10 cellular contexts compared by ENCODE assay signal in the genomic region with DNA sequence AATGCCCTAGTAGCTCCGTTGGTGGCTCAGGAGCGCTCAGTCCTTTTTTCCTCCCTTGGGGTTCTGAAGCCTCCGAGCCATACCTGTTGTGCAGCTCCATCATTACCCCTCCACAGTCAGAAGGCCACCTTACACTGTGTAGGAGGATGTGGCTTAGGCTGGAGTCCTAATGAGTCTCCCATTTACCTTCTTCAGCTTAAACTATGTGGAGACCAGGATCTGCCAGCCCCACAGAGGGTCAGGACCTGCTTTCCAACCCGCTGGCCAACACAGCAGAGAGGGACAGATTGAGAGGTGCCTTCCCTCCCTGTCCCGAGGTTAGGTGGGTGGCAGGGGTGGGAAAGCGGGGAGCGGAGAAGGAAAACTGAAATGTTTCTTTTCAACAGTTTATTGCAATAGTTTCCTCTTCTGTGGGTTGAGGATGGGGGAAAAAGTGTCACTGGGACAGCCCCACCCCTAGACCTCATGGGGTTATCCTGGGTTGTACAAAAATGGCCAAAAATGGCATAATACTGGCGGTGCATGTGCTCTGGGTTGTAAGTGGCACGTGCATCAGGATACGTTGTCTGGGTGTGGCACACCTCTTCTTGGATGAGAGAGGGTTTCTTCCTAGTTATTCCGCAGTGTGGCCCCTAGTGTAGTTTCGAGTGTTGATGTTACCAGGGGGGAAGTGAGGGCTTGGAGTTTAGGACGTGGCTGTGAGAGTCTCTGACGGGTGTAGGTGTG. TPM values are rescaled to one million over a fixed set of nuclear protein-coding genes. Genes with fewer than 3 reads are reported as not detected.
A peak's percentile ranks its signal among the peaks of the same experiment; 100 is the strongest.
DNase-seq lines count a peak whose midpoint lies in the region; ATAC-seq, FAIRE-seq and TF ChIP-seq lines count a peak whose summit lies in the region.
"Had no signal": no experiment of that assay in that cellular context is flagged by ENCODE, and none has a peak within 500 bp of the region (broad histone marks: within the 10 kb centered on the region; RNA-seq: fewer than 3 reads in every experiment).

No MANE protein-coding gene starts in this region.

- H3K27ac Mint-ChIP-seq in astrocyte (ENCODE audit: unreplicated experiment): peak overlapping the region; percentile 26

- H3K36me3 ChIP-seq in right lobe of liver (peaks cover 0 to 6% (median 0%) of the 10 kb centered on the region in 4 donors), HepG2 (replicated peaks in 1 of 2; ENCODE audit: control insufficient read depth in 1 of 2, insufficient read depth in 2 of 2, low read length in 2 of 2) (peaks cover 11 to 26% of the 10 kb centered on the region in 2 experiments; a peak in 4 of 5 replicates), astrocyte (ENCODE audit: insufficient read depth, low read length) (peaks cover 11% of the 10 kb centered on the region), muscle layer of duodenum (ENCODE audit: control insufficient read depth in 1 of 2, insufficient read depth in 2 of 2, low read length in 2 of 2) (peaks cover 8 to 17% of the 10 kb centered on the region in 2 donors)
- H3K36me3 ChIP-seq: adrenal gland, BE2C had no signal

- H3K4me3 ChIP-seq in right lobe of liver (no peak overlapping the region), HepG2 (replicated peaks in 1 of 3; ENCODE audit: insufficient read depth in 1 of 3, low read depth in 2 of 3, low read length in 3 of 3) (no peak overlapping the region), astrocyte (ENCODE audit: insufficient read depth, low read depth, low read length) (no peak overlapping the region), muscle layer of duodenum (ENCODE audit: low read depth in 1 of 2, low read length in 2 of 2) (no peak overlapping the region)
- H3K4me3 ChIP-seq: adrenal gland had no signal

- TF ChIP-seq CTCF in right lobe of liver (IDR thresholded peaks at IDR 0.05) (no peak), HepG2 (CRISPR knock-in tag; IDR thresholded peaks at IDR 0.05) (no peak), astrocyte (IDR thresholded peaks at IDR 0.05; ENCODE audit: insufficient read depth, low read depth, low read length) (no peak)

- peak overlapping the region in 2 of 3 donors; percentile 16 to 18 for H3K27ac ChIP-seq in right lobe of liver
- H3K27ac ChIP-seq in HepG2 (ENCODE audit: extremely low read length, insufficient read depth, low read length): no peak overlapping the region
- H3K27ac ChIP-seq in astrocyte (ENCODE audit: low read depth, low read length): no peak overlapping the region
- peak overlapping the region; percentile 20 for H3K27ac ChIP-seq in muscle layer of duodenum (ENCODE audit: low read length)

- no peak overlapping the region for H2AFZ ChIP-seq in HepG2 (ENCODE audit: low read length)
- no peak overlapping the region for H2AFZ ChIP-seq in astrocyte (ENCODE audit: low read depth, low read length)

- no peaks in the 10 kb centered on the region for H3K27me3 Mint-ChIP-seq in astrocyte (ENCODE audit: low read depth, unreplicated experiment)

- H3K9me3 Mint-ChIP-seq in astrocyte (ENCODE audit: unreplicated experiment): peaks cover 2% of the 10 kb centered on the region

- CTCF ChIA-PET in HepG2 (lab: Yijun Ruan, JAX; ENCODE audit: low intra/inter-chr PET ratio, low total read pairs): no interaction called here

- DNase-seq in right lobe of liver (no peak), HepG2 (ENCODE audit: low spot score) (no peak), astrocyte (ENCODE audit: low read depth) (no peak), C1 segment of cervical spinal cord (lab: John Stamatoyannopoulos, UW) (no peak), SK-N-DZ (ENCODE audit: low spot score) (no peak), germinal center (ENCODE audit: low spot score) (no peak), G401 (ENCODE audit: low spot score) (no peak)
- DNase-seq: BE2C had no signal

- H3K79me2 ChIP-seq in HepG2 (ENCODE audit: insufficient read depth, low read length) (peaks cover 90% of the 10 kb centered on the region), astrocyte (ENCODE audit: insufficient read depth, low read length) (peaks cover 100% of the 10 kb centered on the region)

- H3K9me3 ChIP-seq in right lobe of liver: no peaks in the 10 kb centered on the region
- H3K9me3 ChIP-seq in HepG2 (ENCODE audit: low read length): no peaks in the 10 kb centered on the region
- no peaks in the 10 kb centered on the region for H3K9me3 ChIP-seq in astrocyte (ENCODE audit: insufficient read depth, low read depth, low read length)
- no peaks in the 10 kb centered on the region for H3K9me3 ChIP-seq in muscle layer of duodenum (ENCODE audit: control insufficient read depth in 1 of 2, low read length in 2 of 2)
- H3K9me3 ChIP-seq: adrenal gland, BE2C had no signal

- peaks cover 54% of the 10 kb centered on the region for H3K4me1 Mint-ChIP-seq in astrocyte (ENCODE audit: low read depth, unreplicated experiment)

- no peak for TF ChIP-seq EP300 in HepG2 (IDR thresholded peaks at IDR 0.05; ENCODE audit: low read depth in 2 of 2, low read length in 2 of 2)
- no peak for TF ChIP-seq EP300 in HepG2 (CRISPR knock-in tag; IDR thresholded peaks at IDR 0.05; ENCODE audit: borderline replicate concordance)

- intact Hi-C loops in right lobe of liver (cut with DNase I) (no loop called here), HepG2 (cut with micrococcal nuclease; ENCODE audit: unreplicated experiment) (no loop called here)

- no peaks in the 10 kb centered on the region; the same call in 1 of the 2 replicates for H4K20me1 ChIP-seq in HepG2 (ENCODE audit: insufficient read depth, low read length)
- H4K20me1 ChIP-seq in astrocyte (ENCODE audit: insufficient read depth, low read length): peaks cover 85% of the 10 kb centered on the region

- POLR2A ChIA-PET in HepG2 (lab: Yijun Ruan, JAX): no interaction called here

- ATAC-seq in right lobe of liver (peak; percentile 12 to 37 (median 32)), HepG2 (no peak)

- H3K9ac ChIP-seq in HepG2 (ENCODE audit: insufficient read depth, low read depth, low read length): no peak overlapping the region
- H3K9ac ChIP-seq in astrocyte (ENCODE audit: low read length): no peak overlapping the region

- H3K4me2 ChIP-seq in HepG2 (ENCODE audit: low read depth, low read length) (no peak overlapping the region), astrocyte (ENCODE audit: low read length) (no peak overlapping the region)

- peak overlapping the region; percentile 27 for H3K4me3 Mint-ChIP-seq in astrocyte (ENCODE audit: unreplicated experiment)

- FAIRE-seq in HepG2 (lab: Jason Lieb, UNC) (no peak), astrocyte (lab: Jason Lieb, UNC) (no peak)

- H3K27me3 ChIP-seq in right lobe of liver (no peaks in the 10 kb centered on the region), HepG2 (ENCODE audit: control insufficient read depth in 1 of 2, insufficient read depth in 2 of 2, low read length in 2 of 2) (no peaks in the 10 kb centered on the region), astrocyte (ENCODE audit: insufficient read depth, low read length) (no peaks in the 10 kb centered on the region), muscle layer of duodenum (ENCODE audit: low read depth, low read length) (no peaks in the 10 kb centered on the region)
- H3K27me3 ChIP-seq: adrenal gland, BE2C had no signal

- in situ Hi-C loops in HepG2 (cut with HindIII; ENCODE audit: extremely low pct_ligation_motif_present, low pct_unique_long_range_greater_than_20kb) (no loop called here), G401 (cut with HindIII; ENCODE audit: low sequenced_read_pairs) (no loop called here)

- no TSS peak for BruUV-seq in HepG2 (replicated peaks; lab: Mats Ljungman, UMichigan)

- no peak for TF ChIP-seq POLR2A in right lobe of liver (IDR thresholded peaks at IDR 0.05)
- no peak for TF ChIP-seq POLR2A in HepG2 (IDR thresholded peaks at IDR 0.05; ENCODE audit: insufficient read depth in 1 of 2, low read depth in 2 of 2, low read length in 2 of 2)

- H3K36me3 Mint-ChIP-seq in astrocyte (ENCODE audit: low read depth, unreplicated experiment): peaks cover 33% of the 10 kb centered on the region

- 73% methylated on average over 9 of the region's 14 CpGs for WGBS in right lobe of liver (ENCODE audit: insufficient coverage, low coverage, low lambda C conversion rate, missing lambda C conversion rate)
- WGBS in HepG2 (ENCODE audit: low lambda C conversion rate): 91% methylated on average over 14 of the region's 14 CpGs

- H3K4me1 ChIP-seq in right lobe of liver: peaks cover 0 to 50% (median 11%) of the 10 kb centered on the region in 4 donors
- peaks cover 80% of the 10 kb centered on the region for H3K4me1 ChIP-seq in HepG2 (ENCODE audit: insufficient read depth, low read length)
- peaks cover 6% of the 10 kb centered on the region for H3K4me1 ChIP-seq in astrocyte (ENCODE audit: insufficient read depth, low read length)
- H3K4me1 ChIP-seq in muscle layer of duodenum (ENCODE audit: control insufficient read depth in 1 of 2, insufficient read depth in 2 of 2, low read length in 2 of 2): peaks cover 20 to 31% of the 10 kb centered on the region in 2 donors
- H3K4me1 ChIP-seq: BE2C had no signal

- TF ChIP-seq RAD21 in HepG2 (CRISPR knock-in tag; IDR thresholded peaks at IDR 0.05): no peak

RNA-seq across cellular contexts. Expression of a gene that starts 31.5 kb away (rescaled TPM):
- 10 to 100 TPM; 22.1 to 39.0 (median 28.4) TPM for total RNA-seq in right lobe of liver
- 17.4 and 24.1 TPM in 2 replicates for total RNA-seq in HepG2 (2016; rRNA removed; fragmentation: Illumina TruSeq; extraction: Trizol)
- total RNA-seq in HepG2 (2016; cell fraction: cytosol; rRNA removed; fragmentation: Illumina TruSeq; extraction: Trizol; ENCODE audit: low read depth): 5.0 and 6.4 TPM in 2 replicates
- total RNA-seq in HepG2 (2016; cell fraction: insoluble cytoplasmic fraction; rRNA removed; fragmentation: Illumina TruSeq; extraction: Trizol): 16.0 and 24.8 TPM in 2 replicates
- 15.7 and 18.1 TPM in 2 replicates for total RNA-seq in HepG2 (2016; cell fraction: membrane; rRNA removed; fragmentation: Illumina TruSeq; extraction: Trizol)
- total RNA-seq in HepG2 (2016; cell fraction: nucleus; rRNA removed; fragmentation: Illumina TruSeq; extraction: Trizol): 28.9 and 38.5 TPM in 2 replicates
- 73.8 and 80.6 TPM in 2 replicates for polyA plus RNA-seq in HepG2 (2011; rRNA removed)
- polyA plus RNA-seq in HepG2 (2011; cell fraction: cytosol; rRNA removed): 66.9 and 68.7 TPM in 2 replicates
- polyA plus RNA-seq in HepG2 (2011; cell fraction: nucleus; rRNA removed): 64.3 and 75.0 TPM in 2 replicates
- 36.4 and 39.6 TPM in 2 replicates for polyA plus RNA-seq in HepG2 (2012)
- 6.7 and 7.8 TPM in 2 replicates for polyA plus RNA-seq in HepG2 (2016; cell fraction: cytosol; fragmentation: Illumina TruSeq; extraction: Trizol; ENCODE audit: low read depth)
- 19.6 and 25.9 TPM in 2 replicates for polyA plus RNA-seq in HepG2 (2016; cell fraction: insoluble cytoplasmic fraction; fragmentation: Illumina TruSeq; extraction: Trizol; ENCODE audit: low read depth)
- 15.4 and 16.2 TPM in 2 replicates for polyA plus RNA-seq in HepG2 (2016; cell fraction: membrane; fragmentation: Illumina TruSeq; extraction: Trizol; ENCODE audit: low read depth)
- polyA plus RNA-seq in HepG2 (2016; cell fraction: nucleus; fragmentation: Illumina TruSeq; extraction: Trizol; ENCODE audit: insufficient read depth, low read depth): 59.1 and 62.2 TPM in 2 replicates
- 22.0 and 139 TPM in 2 replicates for polyA minus RNA-seq in HepG2 (2011; rRNA and poly(A)+ RNA removed; ENCODE audit: low replicate concordance)
- 48.1 and 54.0 TPM in 2 replicates for polyA minus RNA-seq in HepG2 (2011; cell fraction: cytosol; rRNA and poly(A)+ RNA removed)
- polyA minus RNA-seq in HepG2 (2011; cell fraction: nucleus; rRNA and poly(A)+ RNA removed): 39.9 and 48.0 TPM in 2 replicates
- total RNA-seq in astrocyte: 134 and 140 TPM in 2 replicates
- 34.6 and 36.3 TPM in 2 replicates for polyA plus RNA-seq in SK-N-DZ (2014; cell fraction: cytosol; rRNA removed)
- 16.0 and 16.4 TPM in 2 replicates for polyA plus RNA-seq in SK-N-DZ (2014; cell fraction: nucleus; rRNA removed)
- total RNA-seq in G401 (2014; rRNA removed; shearing (Covaris generic)): 8.5 and 24.5 TPM in 2 replicates

RNA-seq across cellular contexts. Expression of a gene that starts 52.1 kb away (rescaled TPM):
- total RNA-seq in right lobe of liver: not detected
- total RNA-seq in HepG2 (2016; rRNA removed; fragmentation: Illumina TruSeq; extraction: Trizol): not detected in 2 replicates
- total RNA-seq in HepG2 (2016; cell fraction: cytosol; rRNA removed; fragmentation: Illumina TruSeq; extraction: Trizol; ENCODE audit: low read depth): 0.09 TPM in 1 of 2 replicates, not detected in the other
- total RNA-seq in HepG2 (2016; cell fraction: insoluble cytoplasmic fraction; rRNA removed; fragmentation: Illumina TruSeq; extraction: Trizol): not detected in 2 replicates
- total RNA-seq in HepG2 (2016; cell fraction: membrane; rRNA removed; fragmentation: Illumina TruSeq; extraction: Trizol): not detected in 2 replicates
- total RNA-seq in HepG2 (2016; cell fraction: nucleus; rRNA removed; fragmentation: Illumina TruSeq; extraction: Trizol): 0.09 TPM in 1 of 2 replicates, not detected in the other
- polyA plus RNA-seq in HepG2 (2011; rRNA removed): not detected in 2 replicates
- polyA plus RNA-seq in HepG2 (2011; cell fraction: cytosol; rRNA removed): not detected in 2 replicates
- polyA plus RNA-seq in HepG2 (2011; cell fraction: nucleus; rRNA removed): 0.03 TPM in 1 of 2 replicates, not detected in the other
- not detected in 2 replicates for polyA plus RNA-seq in HepG2 (2012)
- not detected in 2 replicates for polyA plus RNA-seq in HepG2 (2016; cell fraction: cytosol; fragmentation: Illumina TruSeq; extraction: Trizol; ENCODE audit: low read depth)
- not detected in 2 replicates for polyA plus RNA-seq in HepG2 (2016; cell fraction: insoluble cytoplasmic fraction; fragmentation: Illumina TruSeq; extraction: Trizol; ENCODE audit: low read depth)
- not detected in 2 replicates for polyA plus RNA-seq in HepG2 (2016; cell fraction: membrane; fragmentation: Illumina TruSeq; extraction: Trizol; ENCODE audit: low read depth)
- not detected in 2 replicates for polyA plus RNA-seq in HepG2 (2016; cell fraction: nucleus; fragmentation: Illumina TruSeq; extraction: Trizol; ENCODE audit: insufficient read depth, low read depth)
- polyA minus RNA-seq in HepG2 (2011; rRNA and poly(A)+ RNA removed; ENCODE audit: low replicate concordance): 0.04 and 0.12 TPM in 2 replicates
- not detected in 2 replicates for polyA minus RNA-seq in HepG2 (2011; cell fraction: cytosol; rRNA and poly(A)+ RNA removed)
- polyA minus RNA-seq in HepG2 (2011; cell fraction: nucleus; rRNA and poly(A)+ RNA removed): not detected in 2 replicates
- 0.07 TPM in 1 of 2 replicates, not detected in the other for total RNA-seq in astrocyte
- not detected in 2 replicates for polyA plus RNA-seq in SK-N-DZ (2014; cell fraction: cytosol; rRNA removed)
- not detected in 2 replicates for polyA plus RNA-seq in SK-N-DZ (2014; cell fraction: nucleus; rRNA removed)
- not detected in 2 replicates for total RNA-seq in G401 (2014; rRNA removed; shearing (Covaris generic))

Comparison
In these comparisons a context has a peak if more than half of its experiments do, and no peak if none do; other contexts are left out.
1. H3K27ac ChIP-seq: peak in right lobe of liver (2 of 3) and muscle layer of duodenum (single experiment); none in HepG2 (single experiment) and astrocyte (single experiment).